12 cellular contexts compared by ENCODE assay signal in the genomic region with DNA sequence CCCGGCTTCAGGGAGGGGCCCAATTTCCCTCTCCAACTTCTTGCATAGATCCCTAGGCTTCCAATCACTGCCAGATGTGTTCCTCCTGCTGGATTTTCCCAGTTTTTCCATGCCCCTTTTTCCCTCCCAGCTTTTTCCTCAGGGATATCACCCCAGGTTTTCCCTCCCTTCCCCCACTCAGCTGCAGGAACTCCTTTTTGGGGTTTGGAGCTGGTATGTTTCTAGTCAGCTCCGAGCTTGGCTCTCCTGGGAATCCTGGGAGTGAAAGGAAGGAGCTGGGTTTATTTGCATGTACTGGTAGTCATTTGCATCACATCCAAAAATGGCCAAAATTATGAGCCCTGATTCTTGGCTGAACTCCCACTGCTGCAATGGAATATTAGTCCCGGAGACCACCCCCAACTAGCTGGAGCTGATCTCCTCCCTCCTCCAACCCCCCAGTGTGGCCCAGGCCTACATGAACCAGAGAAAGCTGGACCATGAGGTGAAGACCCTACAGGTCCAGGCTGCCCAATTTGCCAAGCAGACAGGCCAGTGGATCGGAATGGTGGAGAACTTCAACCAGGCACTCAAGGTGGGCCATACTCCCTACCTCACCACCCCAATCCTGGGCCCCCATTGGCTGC. TPM values are rescaled to one million over a fixed set of nuclear protein-coding genes. Genes with fewer than 3 reads are reported as not detected.
DNase-seq lines count a peak whose midpoint lies in the region; ATAC-seq and TF ChIP-seq lines count a peak whose summit lies in the region.
"Had no signal": no experiment of that assay in that cellular context is flagged by ENCODE, and none has a peak within 500 bp of the region (broad histone marks: within the 10 kb centered on the region; RNA-seq: fewer than 3 reads in every experiment).

No MANE protein-coding gene starts in this region.

- no peak overlapping the region for H3K18ac ChIP-seq in mesendoderm (ENCODE audit: low read length)

- no peak overlapping the region for H3K23ac ChIP-seq in mesendoderm (ENCODE audit: low read length)

- no peaks in the 10 kb centered on the region for H3K36me3 ChIP-seq in body of pancreas (replicated peaks in 1 of 2; ENCODE audit: insufficient read depth in 1 of 2, low read depth in 2 of 2)
- peaks cover 1% of the 10 kb centered on the region for H3K36me3 ChIP-seq in mesendoderm (ENCODE audit: control insufficient read depth, insufficient read depth, low read length)

- H2AK5ac ChIP-seq in mesendoderm (ENCODE audit: low read length) = no peak overlapping the region

- H3K27me3 ChIP-seq in body of pancreas (no peaks in the 10 kb centered on the region), mesendoderm (ENCODE audit: insufficient read depth, low read length, poor library complexity) (no peaks in the 10 kb centered on the region)

- TF ChIP-seq POLR2A in body of pancreas (IDR thresholded peaks at IDR 0.05) = no peak

- H3K27me3 Mint-ChIP-seq in activated CD4-positive, alpha-beta memory T cell treated with anti-CD3 and anti-CD28 coated beads for 36 hours = peaks cover 2% of the 10 kb centered on the region
- H3K27me3 Mint-ChIP-seq in activated CD4-positive, alpha-beta memory T cell treated with anti-CD3 and anti-CD28 coated beads, Interleukin-2, amount 10 ng/mL, durations not matched to agents 7 days and 5 days = no peaks in the 10 kb centered on the region
- H3K27me3 Mint-ChIP-seq: central memory CD8-positive, alpha-beta T cell had no signal

- H3K4me3 Mint-ChIP-seq in activated CD4-positive, alpha-beta memory T cell treated with anti-CD3 and anti-CD28 coated beads for 36 hours = no peak overlapping the region
- H3K4me3 Mint-ChIP-seq in activated CD4-positive, alpha-beta memory T cell treated with anti-CD3 and anti-CD28 coated beads, Interleukin-2, amount 10 ng/mL, durations not matched to agents 7 days and 5 days = no peak overlapping the region

- ATAC-seq in body of pancreas = no peak
- ATAC-seq: A549, SK-N-SH treated with all-trans-retinoic acid at 6 μM for 48 hours had no signal

- no peaks in the 10 kb centered on the region for H3K79me1 ChIP-seq in mesendoderm (ENCODE audit: low read length)

- H3K9ac ChIP-seq in mesendoderm (ENCODE audit: low read length) = peak overlapping the region; percentile 44

- no peaks in the 10 kb centered on the region for H3K9me3 ChIP-seq in body of pancreas
- H3K9me3 ChIP-seq: A549 had no signal

- H3K4me3 ChIP-seq in body of pancreas (no peak overlapping the region), mesendoderm (ENCODE audit: low read length) (no peak overlapping the region)
- H3K4me3 ChIP-seq: A549 had no signal

- H3K9me3 Mint-ChIP-seq in activated CD4-positive, alpha-beta memory T cell treated with anti-CD3 and anti-CD28 coated beads for 36 hours = no peaks in the 10 kb centered on the region
- H3K9me3 Mint-ChIP-seq in activated CD4-positive, alpha-beta memory T cell treated with anti-CD3 and anti-CD28 coated beads, Interleukin-2, amount 10 ng/mL, durations not matched to agents 7 days and 5 days = no peaks in the 10 kb centered on the region
- H3K9me3 Mint-ChIP-seq: central memory CD8-positive, alpha-beta T cell had no signal

- peak overlapping the region; percentile 34 for H2BK120ac ChIP-seq in mesendoderm (ENCODE audit: low read depth, low read length)

- peak overlapping the region; percentile 48 for H2BK5ac ChIP-seq in mesendoderm (ENCODE audit: low read length)

- intact Hi-C loops in activated CD4-positive, alpha-beta memory T cell treated with anti-CD3 and anti-CD28 coated beads for 36 hours (cut with micrococcal nuclease) = loop anchor here (5.0 kb wide), 2 partner anchors 71 to 731 kb away; no protein-coding TSS in a partner anchor
- intact Hi-C loops in body of pancreas (cut with DNase I) = no loop called here

- H3K4me1 ChIP-seq in body of pancreas (peaks cover 69% of the 10 kb centered on the region), mesendoderm (ENCODE audit: control insufficient read depth, low read depth, low read length) (peaks cover 17% of the 10 kb centered on the region)

- peaks cover 30% of the 10 kb centered on the region for H3K4me1 Mint-ChIP-seq in activated CD4-positive, alpha-beta memory T cell treated with anti-CD3 and anti-CD28 coated beads for 36 hours (ENCODE audit: low read depth)
- H3K4me1 Mint-ChIP-seq in activated CD4-positive, alpha-beta memory T cell treated with anti-CD3 and anti-CD28 coated beads, Interleukin-2, amount 10 ng/mL, durations not matched to agents 7 days and 5 days = peaks cover 57% of the 10 kb centered on the region

- CTCF ChIA-PET in activated CD4-positive, alpha-beta memory T cell treated with anti-CD3 and anti-CD28 coated beads for 36 hours (lab: Charles Lee) = interaction anchor here (1.2 to 3.9 kb wide), 3 partner anchors 11 to 19 kb away, joined by 5 to 36 read pairs (median 11); partner anchors contain the start of gene ITGA7
- CTCF ChIA-PET in activated CD4-positive, alpha-beta memory T cell treated with anti-CD3 and anti-CD28 coated beads, Interleukin-2, amount 10 ng/mL, durations not matched to agents 7 days and 5 days (lab: Charles Lee) = interaction anchor here (0.6 to 3.7 kb wide), 5 partner anchors 11 to 322 kb away, joined by 3 to 33 read pairs (median 5); partner anchors contain the start of gene CD63

- H3K79me2 ChIP-seq in mesendoderm (ENCODE audit: control insufficient read depth, insufficient read depth, low read length) = no peaks in the 10 kb centered on the region

- no peak overlapping the region for H3K4me2 ChIP-seq in mesendoderm (ENCODE audit: low read length)

- POLR2A ChIA-PET in activated CD4-positive, alpha-beta memory T cell treated with anti-CD3 and anti-CD28 coated beads for 36 hours (lab: Charles Lee) = interaction anchor here (2.5 kb wide), 1 partner anchor 11 kb away, joined by 12 read pairs; no protein-coding TSS in a partner anchor
- POLR2A ChIA-PET in activated CD4-positive, alpha-beta memory T cell treated with anti-CD3 and anti-CD28 coated beads, Interleukin-2, amount 10 ng/mL, durations not matched to agents 7 days and 5 days (lab: Charles Lee) = interaction anchor here (2.3 to 9.2 kb wide), 2 partner anchors 11 to 19 kb away, joined by 15 to 84 read pairs; partner anchors contain the start of gene CD63

- H3K4ac ChIP-seq in mesendoderm (ENCODE audit: low read depth, low read length) = no peak overlapping the region

- no peak for TF ChIP-seq CTCF in body of pancreas (IDR thresholded peaks at IDR 0.05)

- H3K27ac Mint-ChIP-seq in activated CD4-positive, alpha-beta memory T cell treated with anti-CD3 and anti-CD28 coated beads for 36 hours = peak overlapping the region; percentile 54
- no peak overlapping the region for H3K27ac Mint-ChIP-seq in activated CD4-positive, alpha-beta memory T cell treated with anti-CD3 and anti-CD28 coated beads, Interleukin-2, amount 10 ng/mL, durations not matched to agents 7 days and 5 days

- no peak overlapping the region for H4K5ac ChIP-seq in mesendoderm (ENCODE audit: low read length)

- peak overlapping the region; percentile 85 for H3K56ac ChIP-seq in mesendoderm (ENCODE audit: low read length)

- DNase-seq in activated CD4-positive, alpha-beta memory T cell treated with anti-CD3 and anti-CD28 coated beads for 36 hours = no peak
- DNase-seq in activated CD4-positive, alpha-beta memory T cell treated with anti-CD3 and anti-CD28 coated beads, Interleukin-2, amount 10 ng/mL, durations not matched to agents 7 days and 5 days = no peak
- DNase-seq in body of pancreas (no peak), mesendoderm (no peak), substantia nigra (lab: John Stamatoyannopoulos, UW) (no peak), superior temporal gyrus (ENCODE audit: extremely low spot score) (no peak), NCI-H1694 treated with DMSO at 0.1 percent for 48 hours (lab: John Stamatoyannopoulos, UW) (no peak), NCI-H2107 (lab: John Stamatoyannopoulos, UW) (no peak)
- DNase-seq: occipital lobe had no signal

- peaks cover 9% of the 10 kb centered on the region for H3K36me3 Mint-ChIP-seq in activated CD4-positive, alpha-beta memory T cell treated with anti-CD3 and anti-CD28 coated beads for 36 hours
- peaks cover 31% of the 10 kb centered on the region for H3K36me3 Mint-ChIP-seq in activated CD4-positive, alpha-beta memory T cell treated with anti-CD3 and anti-CD28 coated beads, Interleukin-2, amount 10 ng/mL, durations not matched to agents 7 days and 5 days (ENCODE audit: low read depth)

- H3K27ac ChIP-seq in body of pancreas (peak overlapping the region; percentile 70 to 94 (median 84)), mesendoderm (ENCODE audit: low read depth, low read length) (peak overlapping the region; percentile 63), substantia nigra (ENCODE audit: low read depth, low read length, poor library complexity, severe bottlenecking) (peak overlapping the region; percentile 30)

- H2BK15ac ChIP-seq in mesendoderm (replicated peaks; ENCODE audit: low read depth) = no peak overlapping the region

- 66 to 68% methylated on average over 4 of the region's 4 CpGs for WGBS in body of pancreas, 2 donors
- no CpG with 5 or more reads among the region's 4 CpGs for WGBS in mesendoderm (ENCODE audit: extremely low coverage, insufficient coverage, low lambda C conversion rate)

- H4K8ac ChIP-seq in mesendoderm (ENCODE audit: low read depth, low read length) = no peak overlapping the region

RNA-seq across cellular contexts. Expression of gene RDH5, which starts 1.4 kb away (rescaled TPM):
- total RNA-seq in activated CD4-positive, alpha-beta memory T cell treated with anti-CD3 and anti-CD28 coated beads for 36 hours = 1 to 10 TPM; 5.1 to 7.0 TPM
- total RNA-seq in activated CD4-positive, alpha-beta memory T cell treated with anti-CD3 and anti-CD28 coated beads, Interleukin-2, amount 10 ng/mL, durations not matched to agents 7 days and 5 days = 10 to 100 TPM in 1 of 2 experiments, 1 to 10 TPM in 1; 9.5 to 10.5 TPM
- 10 to 100 TPM in 1 of 2 donors, 1 to 10 TPM in 1; 4.2 to 20.4 TPM for total RNA-seq in body of pancreas
- polyA plus RNA-seq in mesendoderm (2013, experiment 1 of 2) = 2.5 TPM
- 2.0 TPM for polyA plus RNA-seq in mesendoderm (2013, experiment 2 of 2)

RNA-seq across cellular contexts. Expression of gene BLOC1S1, which starts 2.9 kb away (rescaled TPM):
- 100 to 1,000 TPM; 153 to 162 TPM for total RNA-seq in activated CD4-positive, alpha-beta memory T cell treated with anti-CD3 and anti-CD28 coated beads for 36 hours
- total RNA-seq in activated CD4-positive, alpha-beta memory T cell treated with anti-CD3 and anti-CD28 coated beads, Interleukin-2, amount 10 ng/mL, durations not matched to agents 7 days and 5 days = 100 to 1,000 TPM; 156 to 162 TPM
- total RNA-seq in body of pancreas = 100 to 1,000 TPM in 1 of 2 donors, 10 to 100 TPM in 1; 86.1 to 105 TPM
- 63.3 TPM for polyA plus RNA-seq in mesendoderm (2013, experiment 1 of 2)
- polyA plus RNA-seq in mesendoderm (2013, experiment 2 of 2) = 65.5 TPM

RNA-seq across cellular contexts. Expression of gene CD63, which starts 10.0 kb away (rescaled TPM):
- total RNA-seq in activated CD4-positive, alpha-beta memory T cell treated with anti-CD3 and anti-CD28 coated beads for 36 hours = 100 to 1,000 TPM; 204 to 210 TPM
- 100 to 1,000 TPM; 177 to 185 TPM for total RNA-seq in activated CD4-positive, alpha-beta memory T cell treated with anti-CD3 and anti-CD28 coated beads, Interleukin-2, amount 10 ng/mL, durations not matched to agents 7 days and 5 days
- 100 to 1,000 TPM; 341 to 511 TPM for total RNA-seq in body of pancreas
- polyA plus RNA-seq in mesendoderm (2013, experiment 1 of 2) = 760 TPM
- polyA plus RNA-seq in mesendoderm (2013, experiment 2 of 2) = 752 TPM

RNA-seq across cellular contexts. Expression of gene ITGA7, which starts 11.1 kb away (rescaled TPM):
- 1 to 10 TPM; 4.1 to 4.5 TPM for total RNA-seq in activated CD4-positive, alpha-beta memory T cell treated with anti-CD3 and anti-CD28 coated beads for 36 hours
- total RNA-seq in activated CD4-positive, alpha-beta memory T cell treated with anti-CD3 and anti-CD28 coated beads, Interleukin-2, amount 10 ng/mL, durations not matched to agents 7 days and 5 days = 1 to 10 TPM; 1.9 to 2.0 TPM
- 10 to 100 TPM; 11.4 to 52.1 TPM for total RNA-seq in body of pancreas
- 20.8 TPM for polyA plus RNA-seq in mesendoderm (2013, experiment 1 of 2)
- 20.1 TPM for polyA plus RNA-seq in mesendoderm (2013, experiment 2 of 2)

RNA-seq across cellular contexts. Expression of gene GDF11, which starts 24.2 kb away (rescaled TPM):
- 1 to 10 TPM; 7.7 to 8.7 TPM for total RNA-seq in activated CD4-positive, alpha-beta memory T cell treated with anti-CD3 and anti-CD28 coated beads for 36 hours
- 1 to 10 TPM; 7.2 to 7.9 TPM for total RNA-seq in activated CD4-positive, alpha-beta memory T cell treated with anti-CD3 and anti-CD28 coated beads, Interleukin-2, amount 10 ng/mL, durations not matched to agents 7 days and 5 days
- under 1 TPM; 0.33 to 0.78 TPM for total RNA-seq in body of pancreas
- polyA plus RNA-seq in mesendoderm (2013, experiment 1 of 2) = 6.5 TPM
- 7.0 TPM for polyA plus RNA-seq in mesendoderm (2013, experiment 2 of 2)

Comparison
In these comparisons a context has a peak if more than half of its experiments do, and no peak if none do; other contexts are left out.
1. H3K27ac ChIP-seq: peak in every context shown above with its lines; median percentile 84 in body of pancreas; 63 in mesendoderm; 30 in substantia nigra.